12 cellular contexts compared by ENCODE assay signal in the genomic region with DNA sequence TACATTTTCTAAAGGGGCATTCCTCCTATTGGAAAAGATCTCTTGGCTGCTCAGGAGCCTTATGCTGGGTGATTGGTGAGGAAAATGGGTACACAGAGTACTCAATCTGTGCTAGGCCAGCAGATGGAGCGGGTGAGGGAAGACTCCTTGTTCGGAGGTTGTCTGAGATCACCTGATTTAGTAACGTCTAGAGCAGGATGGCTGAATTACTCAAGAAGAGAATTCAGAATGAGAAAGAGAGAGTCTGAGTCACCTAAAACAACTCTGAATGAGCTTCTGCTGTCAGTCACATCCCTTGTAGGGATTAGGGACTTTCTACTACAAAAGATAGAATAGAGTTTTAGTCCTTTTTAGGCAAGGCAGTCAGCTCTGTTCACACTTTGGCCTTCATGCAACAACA. TPM values are rescaled to one million over a fixed set of nuclear protein-coding genes. Genes with fewer than 3 reads are reported as not detected.
A peak's percentile ranks its signal among the peaks of the same experiment; 100 is the strongest.
DNase-seq lines count a peak whose midpoint lies in the region; ATAC-seq and TF ChIP-seq lines count a peak whose summit lies in the region.
"Had no signal": no experiment of that assay in that cellular context is flagged by ENCODE, and none has a peak within 500 bp of the region (broad histone marks: within the 10 kb centered on the region; RNA-seq: fewer than 3 reads in every experiment).

No MANE protein-coding gene starts in this region.

- no peaks in the 10 kb centered on the region for H3K4me1 ChIP-seq in upper lobe of left lung
- no peaks in the 10 kb centered on the region for H3K4me1 ChIP-seq in left lung
- H3K4me1 ChIP-seq: breast epithelium, heart right ventricle, neural progenitor cell had no signal

- H3K4me1 Mint-ChIP-seq in central memory CD8-positive, alpha-beta T cell, result peaks cover 21% of the 10 kb centered on the region
- H3K4me1 Mint-ChIP-seq: neural progenitor cell had no signal

- H3K9me3 ChIP-seq in upper lobe of left lung (no peaks in the 10 kb centered on the region), left lung (no peaks in the 10 kb centered on the region)
- H3K9me3 ChIP-seq: breast epithelium, heart right ventricle had no signal

- 85% methylated on average over 3 of the region's 3 CpGs; no CpG with 5 or more reads in 1 of the 2 donors for WGBS in upper lobe of left lung, 2 donors
- 49% methylated on average over 3 of the region's 3 CpGs; no CpG with 5 or more reads in 1 of the 2 donors for WGBS in lower leg skin, 2 donors

- H3K4me3 ChIP-seq in upper lobe of left lung (no peak overlapping the region), left lung (no peak overlapping the region), lower leg skin (ENCODE audit: low read depth, poor library complexity, severe bottlenecking) (no peak overlapping the region)
- H3K4me3 ChIP-seq: breast epithelium, heart right ventricle, neural progenitor cell had no signal

- ATAC-seq in GM21367 (IDR thresholded peaks at IDR 0.05; ENCODE audit: unreplicated experiment) (peak; percentile 79), upper lobe of left lung (ENCODE audit: low FRiP score in 2 of 2) (no peak), left lung (no peak), GM18907 (IDR thresholded peaks at IDR 0.05; ENCODE audit: unreplicated experiment) (no peak)
- peak; percentile 52 for ATAC-seq in central memory CD8-positive, alpha-beta T cell (replicated peaks; ENCODE audit: extremely low read depth, poor library complexity, severe bottlenecking)
- ATAC-seq: heart right ventricle had no signal

- TF ChIP-seq CTCF in upper lobe of left lung (IDR thresholded peaks at IDR 0.05) (no peak), left lung (IDR thresholded peaks at IDR 0.05) (no peak), lower leg skin (IDR thresholded peaks at IDR 0.05) (no peak)

- H3K27me3 ChIP-seq in upper lobe of left lung (no peaks in the 10 kb centered on the region), left lung (no peaks in the 10 kb centered on the region)
- H3K27me3 ChIP-seq: breast epithelium, heart right ventricle, neural progenitor cell had no signal

- intact Hi-C loops in left lung (cut with DNase I), result no loop called here
- intact Hi-C loops in lower leg skin (cut with DNase I; ENCODE audit: low total_unique reads), result no loop called here

- H3K9me3 Mint-ChIP-seq in central memory CD8-positive, alpha-beta T cell, result no peaks in the 10 kb centered on the region
- H3K9me3 Mint-ChIP-seq: neural progenitor cell had no signal

- no peak for TF ChIP-seq EP300 in upper lobe of left lung (IDR thresholded peaks at IDR 0.05)

- in situ Hi-C loops in Caki2 (cut with HindIII; ENCODE audit: low pct_unique_long_range_greater_than_20kb, low sequenced_read_pairs), result no loop called here

- TF ChIP-seq POLR2A in upper lobe of left lung (IDR thresholded peaks at IDR 0.05), result no peak
- no peak for TF ChIP-seq POLR2A in lower leg skin (IDR thresholded peaks at IDR 0.05)

- no peak overlapping the region for H3K27ac ChIP-seq in upper lobe of left lung
- no peak overlapping the region for H3K27ac ChIP-seq in left lung
- H3K27ac ChIP-seq: breast epithelium, heart right ventricle, neural progenitor cell had no signal

- no peaks in the 10 kb centered on the region for H3K27me3 Mint-ChIP-seq in central memory CD8-positive, alpha-beta T cell

- DNase-seq in Caki2 (ENCODE audit: low read depth) (peak; percentile 7), HT1080 (ENCODE audit: low read depth) (peak; percentile 79), upper lobe of left lung (no peak), left lung (no peak), lower leg skin (ENCODE audit: low spot score in 2 of 2) (no peak)
- DNase-seq in central memory CD8-positive, alpha-beta T cell (ENCODE audit: low spot score in 2 of 2), result no peak
- DNase-seq: heart right ventricle, NCI-H524 had no signal

- peak overlapping the region; percentile 46 for H3K4me3 Mint-ChIP-seq in central memory CD8-positive, alpha-beta T cell
- H3K4me3 Mint-ChIP-seq: neural progenitor cell had no signal

- H3K36me3 Mint-ChIP-seq in central memory CD8-positive, alpha-beta T cell (ENCODE audit: insufficient read depth), result peaks cover 5% of the 10 kb centered on the region
- H3K36me3 Mint-ChIP-seq: neural progenitor cell had no signal

- H3K27ac Mint-ChIP-seq in central memory CD8-positive, alpha-beta T cell (ENCODE audit: low read depth), result peak overlapping the region; percentile 91
- H3K27ac Mint-ChIP-seq: neural progenitor cell had no signal

- H3K36me3 ChIP-seq in upper lobe of left lung (no peaks in the 10 kb centered on the region), left lung (no peaks in the 10 kb centered on the region)
- H3K36me3 ChIP-seq: breast epithelium, heart right ventricle, neural progenitor cell had no signal

RNA-seq across cellular contexts. Expression of a gene that starts 46.6 kb away (rescaled TPM):
- total RNA-seq in Caki2 (2014; rRNA removed; shearing (Covaris generic); ENCODE audit: low replicate concordance), result 94.1 and 114 TPM in 2 replicates
- total RNA-seq in HT1080 (2014; rRNA removed; shearing (Covaris generic)), result 395 and 396 TPM in 2 replicates
- polyA plus RNA-seq in HT1080 (2015; cell fraction: cytosol; rRNA removed), result 481 and 512 TPM in 2 replicates
- polyA plus RNA-seq in HT1080 (2015; cell fraction: nucleus; rRNA removed), result 357 and 362 TPM in 2 replicates
- total RNA-seq in upper lobe of left lung, result 100 to 1,000 TPM in 3 of 6 donors, 1 to 10 TPM in 1, under 1 TPM in 2; 0.72 to 241 (median 94.1) TPM
- total RNA-seq in left lung, result 100 to 1,000 TPM in 1 of 2 donors, not detected in 1; 273 TPM
- 100 to 1,000 TPM in 2 of 4 donors, under 1 TPM in 2; 0.53 to 287 (median 129) TPM for total RNA-seq in lower leg skin

RNA-seq across cellular contexts. Expression of a gene that starts 47.2 kb away (rescaled TPM):
- total RNA-seq in Caki2 (2014; rRNA removed; shearing (Covaris generic); ENCODE audit: low replicate concordance), result 3.2 and 6.5 TPM in 2 replicates
- total RNA-seq in HT1080 (2014; rRNA removed; shearing (Covaris generic)), result 7.5 and 12.4 TPM in 2 replicates
- 4.0 and 6.7 TPM in 2 replicates for polyA plus RNA-seq in HT1080 (2015; cell fraction: cytosol; rRNA removed)
- 8.3 and 8.7 TPM in 2 replicates for polyA plus RNA-seq in HT1080 (2015; cell fraction: nucleus; rRNA removed)
- total RNA-seq in upper lobe of left lung (10 to 100 TPM in 3 of 6 donors, 1 to 10 TPM in 1, not detected in 2; 1.4 to 20.7 (median 14.0) TPM), left lung (10 to 100 TPM in 1 of 2 donors, not detected in 1; 13.8 TPM), lower leg skin (10 to 100 TPM in 2 of 4 donors, not detected in 2; 17.3 to 18.6 TPM)

Comparison
In these comparisons a context has a peak if more than half of its experiments do, and no peak if none do; other contexts are left out.
1. DNase-seq: peak in Caki2 (single experiment) and HT1080 (single experiment); none in central memory CD8-positive, alpha-beta T cell (0 of 2), upper lobe of left lung (0 of 2), left lung (0 of 2) and lower leg skin (0 of 2).
2. ATAC-seq: peak in GM21367 (single experiment) and central memory CD8-positive, alpha-beta T cell (single experiment); none in upper lobe of left lung (0 of 2), left lung (single experiment) and GM18907 (single experiment).